In genomic region chr1:44655609-44656008, GRCh38 we compare ENCODE assay signal across 8 cellular contexts. TPM values are rescaled to one million over a fixed set of nuclear protein-coding genes. Genes with fewer than 3 reads are reported as not detected.
A peak's percentile ranks its signal among the peaks of the same experiment; 100 is the strongest.
DNase-seq lines count a peak whose midpoint lies in the region; ATAC-seq, FAIRE-seq and TF ChIP-seq lines count a peak whose summit lies in the region.

No MANE protein-coding gene starts in this region.

- DNase-seq in stimulated activated CD4-positive, alpha-beta T cell treated with anti-CD3 and anti-CD28 coated beads, Interleukin-1b, Interleukin-23, amount 100 ng/mL, for 48 hours = peak; percentile 6
- DNase-seq in stimulated activated CD4-positive, alpha-beta T cell treated with anti-CD3 and anti-CD28 coated beads, Interleukin-4, amount 100 ng/mL, for 24 hours = no peak
- DNase-seq in RPMI7951 (ENCODE audit: low read depth) (peak; percentile 30), fibroblast of lung (ENCODE audit: low read depth in 2 of 2) (no peak), H4 (ENCODE audit: low spot score) (no peak), RCC 7860 (ENCODE audit: low spot score) (no peak)
- DNase-seq in stimulated activated effector memory CD8-positive, alpha-beta T cell treated with anti-CD3 and anti-CD28 coated beads, Interleukin-12 subunit alpha, Interleukin-12 subunit beta, amount 100 ng/mL, for 72 hours (ENCODE audit: low spot score in 2 of 2) = no peak

- peaks cover 5% of the 10 kb centered on the region for H3K36me3 ChIP-seq in fibroblast of lung (ENCODE audit: control insufficient read depth, insufficient read depth, low read length)

- H3K79me2 ChIP-seq in fibroblast of lung (ENCODE audit: control insufficient read depth, insufficient read depth, low read length) = no peaks in the 10 kb centered on the region

- no peaks in the 10 kb centered on the region for H3K27me3 ChIP-seq in fibroblast of lung (ENCODE audit: control insufficient read depth, insufficient read depth, low read length)

- no peak overlapping the region for H3K4me3 Mint-ChIP-seq in stimulated activated effector memory CD8-positive, alpha-beta T cell treated with anti-CD3 and anti-CD28 coated beads, Interleukin-12 subunit alpha, Interleukin-12 subunit beta, amount 100 ng/mL, for 72 hours

- no peaks in the 10 kb centered on the region for H3K9me3 Mint-ChIP-seq in stimulated activated effector memory CD8-positive, alpha-beta T cell treated with anti-CD3 and anti-CD28 coated beads, Interleukin-12 subunit alpha, Interleukin-12 subunit beta, amount 100 ng/mL, for 72 hours

- H4K20me1 ChIP-seq in fibroblast of lung (ENCODE audit: control insufficient read depth, extremely low read depth, insufficient read depth, low read length) = no peaks in the 10 kb centered on the region

- H2AFZ ChIP-seq in fibroblast of lung (ENCODE audit: low read length) = no peak overlapping the region

- H3K36me3 Mint-ChIP-seq in stimulated activated effector memory CD8-positive, alpha-beta T cell treated with anti-CD3 and anti-CD28 coated beads, Interleukin-12 subunit alpha, Interleukin-12 subunit beta, amount 100 ng/mL, for 72 hours = peaks cover 6% of the 10 kb centered on the region

- H3K27ac ChIP-seq in fibroblast of lung (ENCODE audit: insufficient read depth, low read length) = no peak overlapping the region

- no peak for FAIRE-seq in RCC 7860 (lab: Jason Lieb, UNC)

- ATAC-seq in stimulated activated effector memory CD8-positive, alpha-beta T cell treated with anti-CD3 and anti-CD28 coated beads, Interleukin-12 subunit alpha, Interleukin-12 subunit beta, amount 100 ng/mL, for 72 hours = no peak
- no peak for ATAC-seq in GM19324 (IDR thresholded peaks at IDR 0.05; ENCODE audit: low FRiP score, unreplicated experiment)

- H3K9ac ChIP-seq in fibroblast of lung (ENCODE audit: insufficient read depth, low read length) = no peak overlapping the region

- peak overlapping the region; percentile 49 for H3K27ac Mint-ChIP-seq in stimulated activated effector memory CD8-positive, alpha-beta T cell treated with anti-CD3 and anti-CD28 coated beads, Interleukin-12 subunit alpha, Interleukin-12 subunit beta, amount 100 ng/mL, for 72 hours

- no peaks in the 10 kb centered on the region for H3K9me3 ChIP-seq in fibroblast of lung (ENCODE audit: control insufficient read depth, insufficient read depth, low read depth, low read length)

- H3K4me1 Mint-ChIP-seq in stimulated activated effector memory CD8-positive, alpha-beta T cell treated with anti-CD3 and anti-CD28 coated beads, Interleukin-12 subunit alpha, Interleukin-12 subunit beta, amount 100 ng/mL, for 72 hours = peaks cover 6% of the 10 kb centered on the region

- H3K4me2 ChIP-seq in fibroblast of lung (ENCODE audit: extremely low read depth, insufficient read depth, low read length) = no peak overlapping the region

- no peaks in the 10 kb centered on the region for H3K4me1 ChIP-seq in fibroblast of lung (ENCODE audit: control insufficient read depth, extremely low read depth, insufficient read depth, low read length)

- TF ChIP-seq CTCF in fibroblast of lung (conservative IDR thresholded peaks at IDR 0.05 in 1 of 2, IDR thresholded peaks at IDR 0.05 in 1 of 2; ENCODE audit: low read depth in 1 of 2, low read length in 2 of 2) = peak; percentile 75 to 91

- H3K4me3 ChIP-seq in fibroblast of lung (replicated peaks in 1 of 4; ENCODE audit: control extremely low read depth in 1 of 4, insufficient read depth in 1 of 4, low read depth in 3 of 4, low read length in 4 of 4) = no peak overlapping the region

RNA-seq across cellular contexts. Expression of gene TMEM53, which starts 18.7 kb away (rescaled TPM):
- 13.1 and 14.9 TPM in 2 replicates for total RNA-seq in RPMI7951 (2014; rRNA removed; shearing (Covaris generic))
- 5.6 and 8.1 TPM in 2 replicates for total RNA-seq in fibroblast of lung
- 11.6 and 12.4 TPM in 2 replicates for polyA plus RNA-seq in fibroblast of lung
- 16.4 and 16.8 TPM in 2 replicates for polyA plus RNA-seq in fibroblast of lung (2012)
- polyA minus RNA-seq in fibroblast of lung (ENCODE audit: low replicate concordance) = 15.9 and 37.0 TPM in 2 replicates
- 11.3 and 18.4 TPM in 2 replicates for total RNA-seq in H4 (2014; rRNA removed; shearing (Covaris generic))

RNA-seq across cellular contexts. Expression of gene ARMH1, which starts 18.9 kb away (rescaled TPM):
- 0.29 TPM in 1 of 2 replicates, not detected in the other for total RNA-seq in RPMI7951 (2014; rRNA removed; shearing (Covaris generic))
- 2.3 and 6.4 TPM in 2 replicates for total RNA-seq in fibroblast of lung
- 0.75 and 2.4 TPM in 2 replicates for polyA plus RNA-seq in fibroblast of lung
- 0.27 and 1.0 TPM in 2 replicates for polyA plus RNA-seq in fibroblast of lung (2012)
- not detected in 2 replicates for polyA minus RNA-seq in fibroblast of lung (ENCODE audit: low replicate concordance)
- total RNA-seq in H4 (2014; rRNA removed; shearing (Covaris generic)) = not detected in 2 replicates

Comparison
In these comparisons a context has a peak if more than half of its experiments do, and no peak if none do; other contexts are left out.
1. DNase-seq: peak in stimulated activated CD4-positive, alpha-beta T cell treated with anti-CD3 and anti-CD28 coated beads, Interleukin-1b, Interleukin-23, amount 100 ng/mL, for 48 hours (single experiment) and RPMI7951 (single experiment); none in stimulated activated CD4-positive, alpha-beta T cell treated with anti-CD3 and anti-CD28 coated beads, Interleukin-4, amount 100 ng/mL, for 24 hours (single experiment), fibroblast of lung (0 of 2), stimulated activated effector memory CD8-positive, alpha-beta T cell treated with anti-CD3 and anti-CD28 coated beads, Interleukin-12 subunit alpha, Interleukin-12 subunit beta, amount 100 ng/mL, for 72 hours (0 of 2), H4 (single experiment) and RCC 7860 (single experiment).